Comparison of ENCODE assay signal across 9 cellular contexts in the genomic region with DNA sequence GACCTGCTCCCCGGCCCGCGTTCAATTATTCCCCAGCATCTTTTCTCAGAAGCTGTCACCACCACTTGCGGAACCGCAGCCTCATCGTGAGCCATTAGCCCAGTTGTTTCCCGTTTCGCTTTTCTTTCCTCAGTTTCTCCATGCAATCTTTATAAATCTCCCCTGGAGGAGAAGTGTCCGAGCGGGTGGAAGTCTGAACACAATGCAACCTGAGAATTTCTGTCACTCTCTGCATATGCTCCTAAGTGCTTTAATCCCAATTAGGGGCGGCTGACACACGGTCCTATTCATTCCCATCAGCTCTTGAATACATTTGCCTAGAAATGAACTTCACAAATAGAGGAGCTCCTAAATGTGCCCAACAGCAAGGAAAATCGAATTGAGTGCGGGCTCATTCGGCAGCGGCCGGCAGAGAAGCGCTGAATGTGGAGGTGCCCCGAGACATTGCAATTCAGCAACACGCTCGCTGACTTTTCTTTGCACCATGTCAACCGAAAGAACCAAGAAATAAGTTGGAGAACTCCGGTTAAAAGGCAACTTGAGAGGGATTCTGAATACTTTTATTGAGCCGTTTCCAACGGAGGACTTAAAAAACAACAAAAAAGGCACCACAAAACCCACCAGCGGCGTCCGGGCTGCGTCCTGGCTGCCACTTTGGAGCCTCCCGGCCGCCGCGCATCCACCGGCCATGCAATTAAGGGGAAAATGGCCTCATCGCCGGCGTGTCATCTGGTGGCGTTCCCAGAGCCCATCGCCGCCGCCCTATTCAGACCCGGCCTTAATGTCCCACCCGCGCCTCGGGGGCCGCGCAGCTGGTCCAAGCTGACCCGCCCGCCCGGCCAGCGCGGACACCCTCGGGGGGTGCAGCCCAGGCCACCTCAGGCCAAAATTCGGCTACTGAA. TPM values are rescaled to one million over a fixed set of nuclear protein-coding genes. Genes with fewer than 3 reads are reported as not detected.
DNase-seq lines count a peak whose midpoint lies in the region; ATAC-seq and TF ChIP-seq lines count a peak whose summit lies in the region.
"Had no signal": no experiment of that assay in that cellular context is flagged by ENCODE, and none has a peak within 500 bp of the region (broad histone marks: within the 10 kb centered on the region; RNA-seq: fewer than 3 reads in every experiment).

No MANE protein-coding gene starts in this region.

- H3K27ac Mint-ChIP-seq in activated naive CD8-positive, alpha-beta T cell treated with anti-CD3 and anti-CD28 coated beads for 36 hours: no peak overlapping the region
- peak overlapping the region in 2 of 10 donors; percentile 2 to 85 for H3K27ac Mint-ChIP-seq in naive thymus-derived CD8-positive, alpha-beta T cell

- H3K27me3 Mint-ChIP-seq in activated naive CD8-positive, alpha-beta T cell treated with anti-CD3 and anti-CD28 coated beads for 36 hours: peaks cover 94% of the 10 kb centered on the region
- peaks cover 53 to 98% (median 86%) of the 10 kb centered on the region in 5 donors for H3K27me3 Mint-ChIP-seq in naive thymus-derived CD8-positive, alpha-beta T cell

- H3K36me3 Mint-ChIP-seq in activated naive CD8-positive, alpha-beta T cell treated with anti-CD3 and anti-CD28 coated beads for 36 hours: peaks cover 2% of the 10 kb centered on the region
- H3K36me3 Mint-ChIP-seq in naive thymus-derived CD8-positive, alpha-beta T cell: peaks cover 2 to 14% (median 10%) of the 10 kb centered on the region in 3 donors

- H3K4me1 Mint-ChIP-seq in activated naive CD8-positive, alpha-beta T cell treated with anti-CD3 and anti-CD28 coated beads for 36 hours: peaks cover 26% of the 10 kb centered on the region
- peaks cover 9 to 35% (median 33%) of the 10 kb centered on the region in 4 donors for H3K4me1 Mint-ChIP-seq in naive thymus-derived CD8-positive, alpha-beta T cell

- ATAC-seq in GM21423 (IDR thresholded peaks at IDR 0.05; ENCODE audit: unreplicated experiment): peak; percentile 4
- peak in 1 of 2 donors; percentile 21 for ATAC-seq in naive thymus-derived CD8-positive, alpha-beta T cell

- H3K9me3 Mint-ChIP-seq in activated naive CD8-positive, alpha-beta T cell treated with anti-CD3 and anti-CD28 coated beads for 36 hours: no peaks in the 10 kb centered on the region
- H3K9me3 Mint-ChIP-seq in naive thymus-derived CD8-positive, alpha-beta T cell: peaks cover 0 to 5% (median 2%) of the 10 kb centered on the region in 9 donors

- H3K4me3 Mint-ChIP-seq in activated naive CD8-positive, alpha-beta T cell treated with anti-CD3 and anti-CD28 coated beads for 36 hours: peak overlapping the region; percentile 15
- peak overlapping the region; percentile 44 to 78 (median 71) for H3K4me3 Mint-ChIP-seq in naive thymus-derived CD8-positive, alpha-beta T cell

- POLR2A ChIA-PET in naive thymus-derived CD8-positive, alpha-beta T cell (lab: Charles Lee): no interaction called here

- no peak for TF ChIP-seq CTCF in AG10803 (conservative IDR thresholded peaks at IDR 0.05; ENCODE audit: low read length)

- no peak for DNase-seq in AG10803 (ENCODE audit: low read depth)
- DNase-seq in activated naive CD8-positive, alpha-beta T cell treated with anti-CD3 and anti-CD28 coated beads for 36 hours: no peak
- no peak for DNase-seq in naive thymus-derived CD8-positive, alpha-beta T cell
- DNase-seq in nucleus accumbens (lab: John Stamatoyannopoulos, UW): no peak
- DNase-seq in NCI-H2196 treated with DMSO at 0.1 percent for 48 hours (lab: John Stamatoyannopoulos, UW; ENCODE audit: unreplicated experiment): no peak
- DNase-seq in NCI-H187 (lab: John Stamatoyannopoulos, UW): no peak
- DNase-seq in amygdala (lab: John Stamatoyannopoulos, UW): no peak

- peak overlapping the region; percentile 23 for H3K4me3 ChIP-seq in AG10803 (ENCODE audit: low read length)

RNA-seq across cellular contexts. Expression of a gene that starts 3.9 kb away (rescaled TPM):
- under 1 TPM in 1 of 2 experiments, not detected in 1; 0.10 TPM for total RNA-seq in activated naive CD8-positive, alpha-beta T cell treated with anti-CD3 and anti-CD28 coated beads for 36 hours
- total RNA-seq in naive thymus-derived CD8-positive, alpha-beta T cell: not detected
- polyA plus RNA-seq in naive thymus-derived CD8-positive, alpha-beta T cell: not detected
- total RNA-seq: left lung had no signal

RNA-seq across cellular contexts. Expression of a gene that starts 34.3 kb away (rescaled TPM):
- 10 to 100 TPM; 77.3 to 80.5 TPM for total RNA-seq in activated naive CD8-positive, alpha-beta T cell treated with anti-CD3 and anti-CD28 coated beads for 36 hours
- total RNA-seq in naive thymus-derived CD8-positive, alpha-beta T cell: 10 to 100 TPM; 50.3 to 55.6 TPM
- 10 to 100 TPM; 37.8 to 44.3 (median 39.3) TPM for polyA plus RNA-seq in naive thymus-derived CD8-positive, alpha-beta T cell
